Comparison of ENCODE assay signal across 21 cellular contexts in the genomic region with DNA sequence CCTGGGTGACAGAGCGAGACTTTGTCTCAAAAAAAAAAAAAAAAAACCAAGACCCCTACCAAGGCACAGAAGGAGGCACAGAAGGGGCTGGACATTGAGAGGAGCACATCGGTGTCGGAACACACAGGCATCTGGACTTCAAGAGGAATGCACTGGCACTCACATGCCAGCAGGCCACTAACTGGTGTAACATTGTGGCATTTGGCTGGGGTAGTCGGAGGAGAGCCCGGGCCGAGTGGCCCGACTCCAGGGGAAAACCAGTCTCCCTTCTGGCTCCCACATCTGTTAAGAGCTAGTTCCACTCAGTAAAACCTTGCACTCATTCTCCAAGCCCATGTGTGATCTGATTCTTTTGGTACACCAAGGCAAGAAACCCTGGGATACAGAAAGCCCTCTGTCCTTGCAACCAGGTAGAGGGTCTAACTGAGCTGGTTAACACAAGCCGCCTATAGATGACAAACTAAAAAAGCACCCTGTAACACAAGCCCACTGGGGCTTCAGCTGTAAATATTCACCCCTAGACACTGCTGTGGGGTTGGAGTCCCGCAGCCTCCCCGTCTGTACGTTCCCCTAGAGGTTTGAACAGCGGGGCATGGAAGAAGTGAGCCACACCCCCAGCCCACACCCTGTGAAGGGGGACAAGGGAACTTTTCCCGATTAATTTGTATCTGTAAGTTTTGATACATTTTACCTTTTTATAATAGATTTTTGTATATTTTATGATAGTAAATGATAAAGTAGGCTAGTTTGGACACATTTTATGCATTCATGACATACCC. TPM values are rescaled to one million over a fixed set of nuclear protein-coding genes. Genes with fewer than 3 reads are reported as not detected.
DNase-seq lines count a peak whose midpoint lies in the region; ATAC-seq, FAIRE-seq and TF ChIP-seq lines count a peak whose summit lies in the region.
"Had no signal": no experiment of that assay in that cellular context is flagged by ENCODE, and none has a peak within 500 bp of the region (broad histone marks: within the 10 kb centered on the region; RNA-seq: fewer than 3 reads in every experiment).

No MANE protein-coding gene starts in this region.

- no peaks in the 10 kb centered on the region for H3K9me3 Mint-ChIP-seq in MCF 10A (ENCODE audit: unreplicated experiment)

- no peaks in the 10 kb centered on the region for H3K9me1 ChIP-seq in K562 (ENCODE audit: control insufficient read depth, insufficient read depth, low read length)

- BruUV-seq in mammary epithelial cell (replicated peaks; lab: Mats Ljungman, UMichigan): no TSS peak
- no TSS peak for BruUV-seq in MCF 10A (replicated peaks; lab: Mats Ljungman, UMichigan)
- BruUV-seq in K562 (replicated peaks; lab: Mats Ljungman, UMichigan): no TSS peak

- H2AFZ ChIP-seq in mammary epithelial cell (ENCODE audit: low read depth, low read length) (peak overlapping the region; percentile 73), K562 (ENCODE audit: low read depth, low read length) (peak overlapping the region; percentile 28)

- DNase-seq in mammary epithelial cell: no peak
- no peak for DNase-seq in MCF 10A (ENCODE audit: unreplicated experiment)
- no peak for DNase-seq in K562 (ENCODE audit: extremely low read depth in 1 of 4, low spot score in 3 of 4)
- DNase-seq in mesenteric fat pad (ENCODE audit: low spot score): peak; percentile 43
- DNase-seq in thoracic aorta (ENCODE audit: low spot score): no peak
- no peak for DNase-seq in RCC 7860 (ENCODE audit: low spot score)
- DNase-seq in amniotic stem cell (lab: John Stamatoyannopoulos, UW): no peak
- DNase-seq in activated effector memory CD4-positive, alpha-beta T cell treated with anti-CD3 and anti-CD28 coated beads, Interleukin-2, amount 50 U/mL, for 16 hours: no peak
- DNase-seq: 8988T; CD8-positive, alpha-beta T cell; H7; Karpas-422; NCI-H1105 treated with DMSO at 0.1 percent for 48 hours; NCI-H187; NCI-H226; NCI-H526; RPMI8226; SJCRH30 had no signal

- no peak for TF ChIP-seq POLR2A in K562 (conservative IDR thresholded peaks at IDR 0.05)

- H3K79me2 ChIP-seq in mammary epithelial cell (ENCODE audit: insufficient read depth, low read length): no peaks in the 10 kb centered on the region
- H3K79me2 ChIP-seq in K562 (ENCODE audit: control insufficient read depth, insufficient read depth, low read length): no peaks in the 10 kb centered on the region

- no peaks in the 10 kb centered on the region for H4K20me1 ChIP-seq in mammary epithelial cell (ENCODE audit: insufficient read depth, low read length)
- no peaks in the 10 kb centered on the region for H4K20me1 ChIP-seq in K562 (replicated peaks; ENCODE audit: control insufficient read depth, insufficient read depth, low read length)
- H4K20me1 ChIP-seq: BLaER1 had no signal

- no peak overlapping the region for H3K4me2 ChIP-seq in mammary epithelial cell (ENCODE audit: insufficient read depth, low read depth, low read length)
- H3K4me2 ChIP-seq in K562 (ENCODE audit: insufficient read depth, low read length): no peak overlapping the region
- H3K4me2 ChIP-seq: BLaER1 had no signal

- H3K4me1 ChIP-seq in mammary epithelial cell (ENCODE audit: insufficient read depth, low read length): no peaks in the 10 kb centered on the region
- peaks cover 7 to 10% of the 10 kb centered on the region in 2 experiments; a peak in 4 of 5 replicates for H3K4me1 ChIP-seq in K562 (replicated peaks in 1 of 2; ENCODE audit: control insufficient read depth in 2 of 2, insufficient read depth in 2 of 2, low read length in 2 of 2)
- H3K4me1 ChIP-seq in thoracic aorta (ENCODE audit: control insufficient read depth in 1 of 2, low read depth in 2 of 2): peaks cover 0 to 9% of the 10 kb centered on the region in 2 donors
- H3K4me1 ChIP-seq: BLaER1, SJCRH30 had no signal

- H3K27me3 ChIP-seq in mammary epithelial cell (ENCODE audit: insufficient read depth, low read length) (no peaks in the 10 kb centered on the region), K562 (ENCODE audit: control insufficient read depth in 2 of 2, insufficient read depth in 2 of 2, low read length in 2 of 2) (no peaks in the 10 kb centered on the region), thoracic aorta (replicated peaks; ENCODE audit: insufficient read depth) (no peaks in the 10 kb centered on the region)
- H3K27me3 ChIP-seq: BLaER1, SJCRH30 had no signal

- POLR2A ChIA-PET in MCF 10A (lab: Yijun Ruan, JAX): no interaction called here
- POLR2A ChIA-PET in K562 (lab: Yijun Ruan, JAX): interaction anchor here (0.6 kb wide), 3 partner anchors 10 to 244 kb away, joined by 3 to 4 read pairs (median 3); no protein-coding TSS in a partner anchor

- H3K4me3 Mint-ChIP-seq in MCF 10A (ENCODE audit: unreplicated experiment): no peak overlapping the region
- H3K4me3 Mint-ChIP-seq: CD8-positive, alpha-beta T cell had no signal

- TF ChIP-seq RAD21 in K562 (CRISPR knock-in tag; conservative IDR thresholded peaks at IDR 0.05 in 1 of 2, IDR thresholded peaks at IDR 0.05 in 1 of 2): no peak

- WGBS in mammary epithelial cell (ENCODE audit: low coverage, missing lambda C conversion rate): 45% methylated on average over 9 of the region's 13 CpGs
- WGBS in K562 (ENCODE audit: insufficient coverage, low coverage, missing lambda C conversion rate): 66% methylated on average over 12 of the region's 13 CpGs

- H3K36me3 Mint-ChIP-seq in MCF 10A (ENCODE audit: insufficient read depth, unreplicated experiment): no peaks in the 10 kb centered on the region
- H3K36me3 Mint-ChIP-seq: CD8-positive, alpha-beta T cell had no signal

- in situ Hi-C loops in mammary epithelial cell (cut with MboI; ENCODE audit: low sequenced_read_pairs in 2 of 2): no loop called here
- in situ Hi-C loops in K562 (cut with MboI): no loop called here

- FAIRE-seq in K562 (lab: Jason Lieb, UNC): no peak
- no peak for FAIRE-seq in RCC 7860 (lab: Jason Lieb, UNC)
- FAIRE-seq: GM12892 had no signal

- H3K9ac ChIP-seq in mammary epithelial cell (ENCODE audit: insufficient read depth, low read length) (no peak overlapping the region), K562 (ENCODE audit: insufficient read depth in 1 of 2, low read depth in 2 of 2, low read length in 2 of 2) (peak overlapping the region in 1 of 2 experiments; percentile 50; a peak in 1 of 4 replicates)
- H3K9ac ChIP-seq: BLaER1 had no signal

- H3K27ac ChIP-seq in mammary epithelial cell (ENCODE audit: insufficient read depth, low read depth, low read length) (no peak overlapping the region), K562 (ENCODE audit: extremely low read depth, low read depth, low read length) (no peak overlapping the region), thoracic aorta (no peak overlapping the region)
- H3K27ac ChIP-seq: BLaER1, SJCRH30 had no signal

- H3K27me3 Mint-ChIP-seq in MCF 10A (ENCODE audit: insufficient read depth, unreplicated experiment): no peaks in the 10 kb centered on the region

- H3K36me3 ChIP-seq in mammary epithelial cell (ENCODE audit: insufficient read depth, low read length) (no peaks in the 10 kb centered on the region), K562 (ENCODE audit: control insufficient read depth, insufficient read depth, low read length) (no peaks in the 10 kb centered on the region), thoracic aorta (no peaks in the 10 kb centered on the region)
- H3K36me3 ChIP-seq: BLaER1, SJCRH30 had no signal

- dilution Hi-C loops in mammary epithelial cell (cut with HindIII; ENCODE audit: low sequenced_read_pairs): no loop called here

- no peaks in the 10 kb centered on the region for H3K4me1 Mint-ChIP-seq in MCF 10A (ENCODE audit: insufficient read depth, unreplicated experiment)

- intact Hi-C loops in mammary epithelial cell (cut with micrococcal nuclease) (no loop called here), MCF 10A (cut with micrococcal nuclease) (no loop called here), K562 (cut with micrococcal nuclease) (no loop called here)

- H3K27ac Mint-ChIP-seq in MCF 10A (ENCODE audit: low read depth, unreplicated experiment): no peak overlapping the region
- H3K27ac Mint-ChIP-seq: CD8-positive, alpha-beta T cell had no signal

- H3K9me3 ChIP-seq in mammary epithelial cell (replicated peaks; ENCODE audit: insufficient read depth, low read length) (peaks cover 5% of the 10 kb centered on the region), K562 (replicated peaks; ENCODE audit: control insufficient read depth, insufficient read depth, low read depth, low read length) (peaks cover 9% of the 10 kb centered on the region), thoracic aorta (no peaks in the 10 kb centered on the region)

- CTCF ChIA-PET in mammary epithelial cell (lab: Charles Lee; ENCODE audit: low non-redundant PET): no interaction called here
- CTCF ChIA-PET in MCF 10A (lab: Yijun Ruan, JAX): no interaction called here
- CTCF ChIA-PET in K562 (lab: Yijun Ruan, JAX; ENCODE audit: low intra/inter-chr PET ratio): no interaction called here

- TF ChIP-seq CTCF in mammary epithelial cell (conservative IDR thresholded peaks at IDR 0.05 in 1 of 2, IDR thresholded peaks at IDR 0.05 in 1 of 2; ENCODE audit: extremely low read depth in 1 of 2, insufficient read depth in 1 of 2, low read depth in 1 of 2, low read length in 2 of 2) (no peak), MCF 10A (IDR thresholded peaks at IDR 0.05; ENCODE audit: unreplicated experiment) (no peak), K562 (IDR thresholded peaks at IDR 0.05 in 2 of 3, conservative IDR thresholded peaks at IDR 0.05 in 1 of 3; ENCODE audit: insufficient read depth in 2 of 3, low read depth in 1 of 3, low read length in 3 of 3) (no peak), thoracic aorta (IDR thresholded peaks at IDR 0.05) (no peak)

- TF ChIP-seq EP300 in K562 (IDR thresholded peaks at IDR 0.05; ENCODE audit: low read length): no peak

- ATAC-seq in K562 (peak; percentile 72), thoracic aorta (ENCODE audit: insufficient number of reproducible peaks, low FRiP score, low read depth) (peak; percentile 36)
- ATAC-seq: CD8-positive, alpha-beta T cell had no signal

- H3K4me3 ChIP-seq in mammary epithelial cell (replicated peaks in 1 of 3; ENCODE audit: insufficient read depth in 1 of 3, low read depth in 2 of 3, low read length in 3 of 3): no peak overlapping the region
- H3K4me3 ChIP-seq in K562: no peak overlapping the region
- H3K4me3 ChIP-seq in thoracic aorta: no peak overlapping the region
- H3K4me3 ChIP-seq: BLaER1, SJCRH30 had no signal

RNA-seq across cellular contexts. Expression of a gene that starts 17.2 kb away (rescaled TPM):
- total RNA-seq in mammary epithelial cell: 10 to 100 TPM; 62.8 to 63.5 TPM
- 41.2 TPM for polyA plus RNA-seq in mammary epithelial cell
- polyA minus RNA-seq in mammary epithelial cell: 39.6 TPM
- total RNA-seq in MCF 10A (2022): 59.0 and 63.7 TPM in 2 replicates
- 26.5 and 51.2 TPM in 2 replicates for total RNA-seq in K562 (2011; cell fraction: chromatin; rRNA removed; ENCODE audit: low replicate concordance)
- total RNA-seq in K562 (2011; cell fraction: nucleolus; rRNA removed): 19.3 and 20.1 TPM in 2 replicates
- total RNA-seq in K562 (2011; cell fraction: nucleoplasm; rRNA removed): 46.7 and 64.7 TPM in 2 replicates
- total RNA-seq in K562 (2014; rRNA removed): 68.9 and 72.4 TPM in 2 replicates
- 81.7 and 86.5 TPM in 2 replicates for total RNA-seq in K562 (2014; rRNA removed; fragmentation: Illumina TruSeq; extraction: Trizol)
- total RNA-seq in K562 (2015; rRNA removed; fragmentation: Illumina TruSeq; extraction: Trizol): 76.2 and 83.4 TPM in 2 replicates
- total RNA-seq in K562 (2021): 86.0 and 87.8 TPM in 2 replicates
- polyA plus RNA-seq in K562 (2011; rRNA removed): 95.0 and 139 TPM in 2 replicates
- polyA plus RNA-seq in K562 (2011; cell fraction: cytosol; rRNA removed): 53.8 and 59.9 TPM in 2 replicates
- polyA plus RNA-seq in K562 (2011; cell fraction: nucleus; rRNA removed): 18.7 and 19.1 TPM in 2 replicates
- 69.5 and 81.6 TPM in 2 replicates for polyA plus RNA-seq in K562 (2012)
- polyA plus RNA-seq in K562 (2014; fragmentation: Illumina TruSeq; extraction: Trizol): 91.4 and 103 TPM in 2 replicates
- 10 to 100 TPM; 11.5 to 17.6 TPM for polyA plus RNA-seq in K562 (2014; fragmentation: Nextera tagmentation; extraction: Ambion mirVana)
- 85.1 and 87.2 TPM in 2 replicates for polyA plus RNA-seq in K562 (2014; rRNA removed)
- 81.6 and 94.1 TPM in 2 replicates for polyA minus RNA-seq in K562 (2011; rRNA and poly(A)+ RNA removed)
- 33.5 and 47.6 TPM in 2 replicates for polyA minus RNA-seq in K562 (2011; cell fraction: cytosol; rRNA and poly(A)+ RNA removed)
- polyA minus RNA-seq in K562 (2011; cell fraction: nucleus; rRNA and poly(A)+ RNA removed): 10.1 and 12.8 TPM in 2 replicates
- 62.9 TPM for total RNA-seq in mesenteric fat pad
- total RNA-seq in thoracic aorta: 10 to 100 TPM; 45.8 to 47.8 TPM

RNA-seq across cellular contexts. Expression of a gene that starts 32.2 kb away (rescaled TPM):
- total RNA-seq in mammary epithelial cell (1 to 10 TPM in 1 of 2 donors, under 1 TPM in 1; 0.67 to 7.5 TPM), MCF 10A (2022) (0.30 and 0.52 TPM in 2 replicates), K562 (2014; rRNA removed) (not detected in 2 replicates), K562 (2014; rRNA removed; fragmentation: Illumina TruSeq; extraction: Trizol) (not detected in 2 replicates), K562 (2015; rRNA removed; fragmentation: Illumina TruSeq; extraction: Trizol) (not detected in 2 replicates), K562 (2021) (not detected in 2 replicates), mesenteric fat pad (1.1 TPM), thoracic aorta (under 1 TPM in 1 of 2 donors, not detected in 1; 0.85 TPM)
- polyA plus RNA-seq in mammary epithelial cell (3.2 TPM), K562 (2011; rRNA removed) (not detected in 2 replicates), K562 (2014; fragmentation: Illumina TruSeq; extraction: Trizol) (not detected in 2 replicates), K562 (2014; fragmentation: Nextera tagmentation; extraction: Ambion mirVana) (not detected), K562 (2014; rRNA removed) (not detected in 2 replicates)
- polyA minus RNA-seq in mammary epithelial cell: not detected
- total RNA-seq in K562 (2011; cell fraction: chromatin; rRNA removed; ENCODE audit: low replicate concordance): not detected in 2 replicates
- total RNA-seq in K562 (2011; cell fraction: nucleolus; rRNA removed): not detected in 2 replicates
- total RNA-seq in K562 (2011; cell fraction: nucleoplasm; rRNA removed): not detected in 2 replicates
- polyA plus RNA-seq in K562 (2011; cell fraction: cytosol; rRNA removed): not detected in 2 replicates
- polyA plus RNA-seq in K562 (2011; cell fraction: nucleus; rRNA removed): not detected in 2 replicates
- polyA plus RNA-seq in K562 (2012): 0.07 and 0.28 TPM in 2 replicates
- not detected in 2 replicates for polyA minus RNA-seq in K562 (2011; rRNA and poly(A)+ RNA removed)
- polyA minus RNA-seq in K562 (2011; cell fraction: cytosol; rRNA and poly(A)+ RNA removed): not detected in 2 replicates
- polyA minus RNA-seq in K562 (2011; cell fraction: nucleus; rRNA and poly(A)+ RNA removed): not detected in 2 replicates
- total RNA-seq: CD8-positive, alpha-beta T cell; OCI-LY7 had no signal

RNA-seq across cellular contexts. Expression of a gene that starts 52.3 kb away (rescaled TPM):
- total RNA-seq in mammary epithelial cell (100 to 1,000 TPM; 204 to 259 TPM), MCF 10A (2022) (224 and 233 TPM in 2 replicates), K562 (2014; rRNA removed) (1,178 and 1,281 TPM in 2 replicates), K562 (2014; rRNA removed; fragmentation: Illumina TruSeq; extraction: Trizol) (1,116 and 1,227 TPM in 2 replicates), K562 (2015; rRNA removed; fragmentation: Illumina TruSeq; extraction: Trizol) (976 and 1,027 TPM in 2 replicates), K562 (2021) (499 and 523 TPM in 2 replicates), mesenteric fat pad (233 TPM), thoracic aorta (100 to 1,000 TPM; 258 to 346 TPM)
- polyA plus RNA-seq in mammary epithelial cell (688 TPM), K562 (2011; rRNA removed) (839 and 1,074 TPM in 2 replicates), K562 (2014; fragmentation: Illumina TruSeq; extraction: Trizol) (1,614 and 1,625 TPM in 2 replicates), K562 (2014; fragmentation: Nextera tagmentation; extraction: Ambion mirVana) (1,000 to 10,000 TPM; 2,515 to 2,737 TPM), K562 (2014; rRNA removed) (1,487 and 1,540 TPM in 2 replicates)
- 433 TPM for polyA minus RNA-seq in mammary epithelial cell
- total RNA-seq in K562 (2011; cell fraction: chromatin; rRNA removed; ENCODE audit: low replicate concordance): 66.1 and 87.1 TPM in 2 replicates
- total RNA-seq in K562 (2011; cell fraction: nucleolus; rRNA removed): 111 and 135 TPM in 2 replicates
- 140 and 150 TPM in 2 replicates for total RNA-seq in K562 (2011; cell fraction: nucleoplasm; rRNA removed)
- polyA plus RNA-seq in K562 (2011; cell fraction: cytosol; rRNA removed): 254 and 811 TPM in 2 replicates
- polyA plus RNA-seq in K562 (2011; cell fraction: nucleus; rRNA removed): 160 and 368 TPM in 2 replicates
- polyA plus RNA-seq in K562 (2012): 421 and 1,566 TPM in 2 replicates
- polyA minus RNA-seq in K562 (2011; rRNA and poly(A)+ RNA removed): 775 and 778 TPM in 2 replicates
- 126 and 154 TPM in 2 replicates for polyA minus RNA-seq in K562 (2011; cell fraction: cytosol; rRNA and poly(A)+ RNA removed)
- 43.4 and 90.9 TPM in 2 replicates for polyA minus RNA-seq in K562 (2011; cell fraction: nucleus; rRNA and poly(A)+ RNA removed)
